In the genomic region with DNA sequence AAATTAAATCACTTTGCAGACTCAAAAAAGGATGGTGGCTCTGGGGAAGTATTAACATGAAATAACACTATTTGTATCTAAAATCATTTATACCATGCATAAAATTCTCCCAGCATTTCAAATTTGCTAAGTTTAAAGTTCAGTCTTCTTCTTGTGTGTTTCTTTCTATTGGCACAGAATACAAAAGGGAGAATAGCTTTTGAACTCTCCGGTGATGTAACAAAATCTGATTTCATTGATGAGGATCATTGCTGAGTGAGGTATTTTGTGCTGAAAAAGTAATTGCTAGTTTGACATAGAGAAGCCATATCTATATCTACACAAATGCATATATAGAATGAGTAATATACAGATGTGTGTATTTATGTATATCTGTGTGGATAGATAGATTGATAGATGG, we compare ENCODE assay signal across 35 cellular contexts.
"Had no signal": no experiment of that assay in that cellular context is flagged by ENCODE, and none has a peak within 500 bp of the region (broad histone marks: within the 10 kb centered on the region; RNA-seq: fewer than 3 reads in every experiment).

No MANE protein-coding gene starts in this region.

- H3K9me3 ChIP-seq: adrenal gland, body of pancreas, breast epithelium had no signal

- H3K36me3 Mint-ChIP-seq: activated CD4-positive, alpha-beta memory T cell treated with anti-CD3 and anti-CD28 coated beads for 36 hours; activated naive CD4-positive, alpha-beta T cell treated with anti-CD3 and anti-CD28 coated beads, Interleukin-2, amount 50 U/mL, for 72 hours; activated naive CD8-positive, alpha-beta T cell treated with anti-CD3 and anti-CD28 coated beads for 36 hours had no signal

- H3K9me3 Mint-ChIP-seq: activated B cell treated with CpG ODN at 0.5 μM for 24 hours; activated CD4-positive, alpha-beta memory T cell treated with anti-CD3 and anti-CD28 coated beads for 36 hours; activated CD4-positive, alpha-beta T cell treated with anti-CD3 and anti-CD28 coated beads, Interleukin-2, amount 10 ng/mL, durations not matched to agents 24 days and 14 days; activated CD8-positive, alpha-beta T cell treated with anti-CD3 and anti-CD28 coated beads for 36 hours; activated naive CD4-positive, alpha-beta T cell treated with anti-CD3 and anti-CD28 coated beads for 36 hours; activated naive CD4-positive, alpha-beta T cell treated with anti-CD3 and anti-CD28 coated beads, Interleukin-2, amount 50 U/mL, for 72 hours; activated naive CD8-positive, alpha-beta T cell treated with anti-CD3 and anti-CD28 coated beads for 36 hours; activated T-cell treated with anti-CD3 and anti-CD28 coated beads, Interleukin-2, amount 50 U/mL, for 4 hours; activated T-cell treated with anti-CD3 and anti-CD28 coated beads, Interleukin-2, amount 50 U/mL, for 72 hours; activated T-helper 1 cell treated with anti-CD3 and anti-CD28 coated beads, Interleukin-12 subunit alpha, Interleukin-12 subunit beta, Interleukin-2, Interleukin-4 antibody, amounts not matched to agents 30 ng/mL and 10 ng/mL and 1 ng/mL, durations not matched to agents 14 hours and 24 hours and 36 hours; activated T-helper 17 cell treated with anti-CD3 and anti-CD28 coated beads, Interleukin-2, amount 50 U/mL, for 72 hours; T-helper 1 cell treated with Interleukin-12 subunit alpha and Interleukin-12 subunit beta and Interleukin-4 antibody, amounts not matched to agents 30 μg/mL and 1 μg/mL, for 36 hours; T-helper 2 cell treated with Interferon-gamma antibody and Interleukin-4, amounts not matched to agents 5 μg/mL and 100 μg/mL, for 36 hours had no signal

- H3K4me1 ChIP-seq: adrenal gland, breast epithelium had no signal

- H3K27me3 ChIP-seq: body of pancreas, brain microvascular endothelial cell, breast epithelium had no signal

- H3K27ac ChIP-seq: adrenal gland, body of pancreas, brain microvascular endothelial cell, breast epithelium, VCaP had no signal

- DNase-seq: activated B cell treated with CpG ODN at 0.5 μM for 24 hours; activated CD4-positive, alpha-beta memory T cell treated with anti-CD3 and anti-CD28 coated beads for 36 hours; activated CD4-positive, alpha-beta T cell treated with anti-CD3 and anti-CD28 coated beads for 4 hours; activated CD4-positive, alpha-beta T cell treated with anti-CD3 and anti-CD28 coated beads, Interleukin-2, amount 10 ng/mL, durations not matched to agents 24 days and 14 days; activated CD4-positive, alpha-beta T cell treated with anti-CD3 and anti-CD28 coated beads, Interleukin-2, amount 50 U/mL, for 1 hour; activated CD4-positive, alpha-beta T cell treated with anti-CD3 and anti-CD28 coated beads, Interleukin-2, amount 50 U/mL, for 4 hours; activated CD4-positive, CD25-positive, alpha-beta regulatory T cell treated with anti-CD3 and anti-CD28 coated beads, Interleukin-2, amount 50 U/mL, for 72 hours; activated CD8-positive, alpha-beta memory T cell treated with anti-CD3 and anti-CD28 coated beads, Interleukin-2, amount 50 U/mL, for 4 hours; activated CD8-positive, alpha-beta T cell treated with anti-CD3 and anti-CD28 coated beads for 36 hours; activated effector memory CD4-positive, alpha-beta T cell treated with anti-CD3 and anti-CD28 coated beads, Interleukin-2, amount 50 U/mL, for 16 hours; activated gamma-delta T cell treated with Interleukin-2 at 50 U/mL for 16 hours; activated naive CD4-positive, alpha-beta T cell; activated naive CD4-positive, alpha-beta T cell treated with anti-CD3 and anti-CD28 coated beads for 36 hours; activated naive CD4-positive, alpha-beta T cell treated with anti-CD3 and anti-CD28 coated beads, Interleukin-2, amount 50 U/mL, for 16 hours; activated naive CD8-positive, alpha-beta T cell treated with anti-CD3 and anti-CD28 coated beads for 36 hours; activated T-cell treated with anti-CD3 and anti-CD28 coated beads for 4 hours; activated T-cell treated with anti-CD3 and anti-CD28 coated beads, Interleukin-2, amount 50 U/mL, for 1 hour; activated T-cell treated with anti-CD3 and anti-CD28 coated beads, Interleukin-2, amount 50 U/mL, for 4 hours; activated T-cell treated with anti-CD3 and anti-CD28 coated beads, Interleukin-2, amount 50 U/mL, for 72 hours; adrenal gland; amniotic stem cell; aorta; body of pancreas; brain microvascular endothelial cell; central memory CD4-positive, alpha-beta T cell; T-helper 1 cell; T-helper 2 cell; T-helper 9 cell had no signal

- ATAC-seq: activated CD8-positive, alpha-beta T cell treated with anti-CD3 and anti-CD28 coated beads for 36 hours; activated T-cell treated with anti-CD3 and anti-CD28 coated beads, Interleukin-2, amount 50 U/mL, for 4 hours; activated T-cell treated with anti-CD3 and anti-CD28 coated beads, Interleukin-2, amount 50 U/mL, for 72 hours; activated T-helper 17 cell treated with anti-CD3 and anti-CD28 coated beads, Interleukin-2, amount 50 U/mL, for 72 hours; body of pancreas had no signal

- H3K4me3 ChIP-seq: adrenal gland, body of pancreas, breast epithelium had no signal

- H3K36me3 ChIP-seq: adrenal gland, brain microvascular endothelial cell, breast epithelium had no signal

- H3K4me1 Mint-ChIP-seq: activated B cell treated with CpG ODN at 0.5 μM for 24 hours; activated T-helper 17 cell treated with anti-CD3 and anti-CD28 coated beads, Interleukin-2, amount 50 U/mL, for 72 hours had no signal

- H3K4me3 Mint-ChIP-seq: activated B cell treated with CpG ODN at 0.5 μM for 24 hours; activated CD4-positive, alpha-beta memory T cell treated with anti-CD3 and anti-CD28 coated beads for 36 hours; activated CD4-positive, alpha-beta T cell treated with anti-CD3 and anti-CD28 coated beads, Interleukin-2, amount 10 ng/mL, durations not matched to agents 24 days and 14 days; activated CD8-positive, alpha-beta T cell treated with anti-CD3 and anti-CD28 coated beads for 36 hours; activated naive CD4-positive, alpha-beta T cell treated with anti-CD3 and anti-CD28 coated beads for 36 hours; activated naive CD8-positive, alpha-beta T cell treated with anti-CD3 and anti-CD28 coated beads for 36 hours; activated T-cell treated with anti-CD3 and anti-CD28 coated beads, Interleukin-2, amount 50 U/mL, for 4 hours; activated T-cell treated with anti-CD3 and anti-CD28 coated beads, Interleukin-2, amount 50 U/mL, for 72 hours; activated T-helper 1 cell treated with anti-CD3 and anti-CD28 coated beads, Interleukin-12 subunit alpha, Interleukin-12 subunit beta, Interleukin-2, Interleukin-4 antibody, amounts not matched to agents 30 ng/mL and 10 ng/mL and 1 ng/mL, durations not matched to agents 14 hours and 24 hours and 36 hours; activated T-helper 17 cell treated with anti-CD3 and anti-CD28 coated beads, Interleukin-2, amount 50 U/mL, for 72 hours; T-helper 1 cell treated with Interleukin-12 subunit alpha and Interleukin-12 subunit beta and Interleukin-4 antibody, amounts not matched to agents 30 μg/mL and 1 μg/mL, for 36 hours; T-helper 2 cell treated with Interferon-gamma antibody and Interleukin-4, amounts not matched to agents 5 μg/mL and 100 μg/mL, for 36 hours had no signal

- H3K27ac Mint-ChIP-seq: activated B cell treated with CpG ODN at 0.5 μM for 24 hours; activated CD4-positive, alpha-beta memory T cell treated with anti-CD3 and anti-CD28 coated beads for 36 hours; activated CD4-positive, alpha-beta T cell treated with anti-CD3 and anti-CD28 coated beads, Interleukin-2, amount 10 ng/mL, durations not matched to agents 24 days and 14 days; activated CD8-positive, alpha-beta T cell treated with anti-CD3 and anti-CD28 coated beads for 36 hours; activated naive CD4-positive, alpha-beta T cell treated with anti-CD3 and anti-CD28 coated beads for 36 hours; activated naive CD4-positive, alpha-beta T cell treated with anti-CD3 and anti-CD28 coated beads, Interleukin-2, amount 50 U/mL, for 72 hours; activated naive CD8-positive, alpha-beta T cell treated with anti-CD3 and anti-CD28 coated beads for 36 hours; activated T-cell treated with anti-CD3 and anti-CD28 coated beads, Interleukin-2, amount 50 U/mL, for 72 hours; activated T-helper 1 cell treated with anti-CD3 and anti-CD28 coated beads, Interleukin-12 subunit alpha, Interleukin-12 subunit beta, Interleukin-2, Interleukin-4 antibody, amounts not matched to agents 30 ng/mL and 10 ng/mL and 1 ng/mL, durations not matched to agents 14 hours and 24 hours and 36 hours; activated T-helper 17 cell treated with anti-CD3 and anti-CD28 coated beads, Interleukin-2, amount 50 U/mL, for 72 hours; T-helper 1 cell treated with Interleukin-12 subunit alpha and Interleukin-12 subunit beta and Interleukin-4 antibody, amounts not matched to agents 30 μg/mL and 1 μg/mL, for 36 hours; T-helper 2 cell treated with Interferon-gamma antibody and Interleukin-4, amounts not matched to agents 5 μg/mL and 100 μg/mL, for 36 hours had no signal
